Comparison of ENCODE assay signal across 9 cellular contexts in the genomic region with DNA sequence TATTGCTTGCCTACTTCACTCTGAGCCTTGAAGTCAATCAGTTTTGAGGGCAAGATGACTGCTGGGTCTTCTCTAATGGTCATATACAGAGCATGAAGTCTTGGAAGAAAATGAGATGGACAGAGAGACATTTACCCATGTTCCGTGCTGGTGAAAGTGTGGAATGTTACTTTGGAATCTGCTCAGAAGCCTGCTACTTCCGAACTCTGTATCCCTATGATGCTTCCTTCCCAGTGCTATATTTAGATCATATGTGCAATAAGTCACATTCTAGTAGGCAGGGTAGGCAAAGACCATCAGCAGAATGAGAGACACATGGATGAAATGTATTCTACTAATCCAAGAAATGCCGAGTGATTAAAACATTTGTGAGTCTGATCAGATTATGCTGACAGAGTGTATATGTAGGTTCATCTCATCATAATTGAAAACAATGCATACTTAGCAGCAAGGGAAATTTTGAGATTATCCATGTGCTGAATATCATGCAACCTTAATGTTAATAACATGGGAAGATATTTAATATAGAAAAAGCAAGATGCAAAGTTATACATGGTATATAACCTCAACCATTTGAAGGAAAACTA.
DNase-seq lines count a peak whose midpoint lies in the region; ATAC-seq and TF ChIP-seq lines count a peak whose summit lies in the region.
"Had no signal": no experiment of that assay in that cellular context is flagged by ENCODE, and none has a peak within 500 bp of the region (broad histone marks: within the 10 kb centered on the region; RNA-seq: fewer than 3 reads in every experiment).

No MANE protein-coding gene starts in this region.

- 35% methylated on average over 3 of the region's 3 CpGs for WGBS in esophagus muscularis mucosa
- 79% methylated on average over 3 of the region's 3 CpGs for WGBS in hepatocyte (ENCODE audit: low lambda C conversion rate, missing lambda C conversion rate)

- H3K4me1 ChIP-seq in esophagus muscularis mucosa, result peaks cover 66 to 98% (median 93%) of the 10 kb centered on the region in 4 donors
- peaks cover 18% of the 10 kb centered on the region for H3K4me1 ChIP-seq in hepatocyte (ENCODE audit: insufficient read depth)
- peaks cover 76% of the 10 kb centered on the region for H3K4me1 ChIP-seq in vagina

- H3K9ac ChIP-seq in SK-N-MC (ENCODE audit: insufficient read length), result no peak overlapping the region

- H3K27me3 Mint-ChIP-seq in nephron progenitor cell (ENCODE audit: low read depth, poor library complexity), result no peaks in the 10 kb centered on the region

- no peak for TF ChIP-seq POLR2A in esophagus muscularis mucosa (IDR thresholded peaks at IDR 0.05; ENCODE audit: low read depth)
- TF ChIP-seq POLR2A in vagina (IDR thresholded peaks at IDR 0.05), result no peak

- no peak overlapping the region for H3K4me2 ChIP-seq in hepatocyte

- no peak overlapping the region for H3K4me3 Mint-ChIP-seq in nephron progenitor cell

- no peaks in the 10 kb centered on the region for H3K9me2 ChIP-seq in hepatocyte (replicated peaks; ENCODE audit: insufficient read depth)

- no peak for TF ChIP-seq EP300 in esophagus muscularis mucosa (IDR thresholded peaks at IDR 0.05)

- H3K36me3 Mint-ChIP-seq in nephron progenitor cell (ENCODE audit: low read depth), result peaks cover 1% of the 10 kb centered on the region

- ATAC-seq in GM21526 (IDR thresholded peaks at IDR 0.05; ENCODE audit: low FRiP score, unreplicated experiment), result no peak

- no peaks in the 10 kb centered on the region for H3K36me3 ChIP-seq in SK-N-MC (ENCODE audit: insufficient read depth, low read length)
- H3K36me3 ChIP-seq in esophagus muscularis mucosa, result no peaks in the 10 kb centered on the region
- H3K36me3 ChIP-seq in hepatocyte (replicated peaks; ENCODE audit: insufficient read depth, low read depth), result no peaks in the 10 kb centered on the region
- no peaks in the 10 kb centered on the region for H3K36me3 ChIP-seq in vagina

- H2AFZ ChIP-seq in hepatocyte, result no peak overlapping the region

- no peaks in the 10 kb centered on the region for H3K9me3 ChIP-seq in SK-N-MC (ENCODE audit: low read depth, low read length)
- no peaks in the 10 kb centered on the region for H3K9me3 ChIP-seq in esophagus muscularis mucosa
- no peaks in the 10 kb centered on the region for H3K9me3 ChIP-seq in hepatocyte (ENCODE audit: low read depth)
- no peaks in the 10 kb centered on the region for H3K9me3 ChIP-seq in vagina

- no peak overlapping the region for H3K4me3 ChIP-seq in SK-N-MC
- H3K4me3 ChIP-seq in esophagus muscularis mucosa, result no peak overlapping the region
- no peak overlapping the region for H3K4me3 ChIP-seq in hepatocyte
- H3K4me3 ChIP-seq in vagina, result no peak overlapping the region

- H4K20me1 ChIP-seq in hepatocyte (ENCODE audit: insufficient read depth, poor library complexity, severe bottlenecking), result peaks cover 98% of the 10 kb centered on the region

- peak overlapping the region; percentile 49 for H3K27ac Mint-ChIP-seq in nephron progenitor cell

- H3K79me2 ChIP-seq in hepatocyte, result peaks cover 100% of the 10 kb centered on the region

- peak; percentile 44 for DNase-seq in EL
- no peak for DNase-seq in SK-N-MC (ENCODE audit: low read depth, low spot score)
- DNase-seq in esophagus muscularis mucosa (ENCODE audit: extremely low spot score), result no peak
- no peak for DNase-seq in nephron progenitor cell
- DNase-seq in hepatocyte (ENCODE audit: low spot score), result no peak
- DNase-seq in vagina (ENCODE audit: extremely low spot score in 2 of 2), result no peak
- DNase-seq: cortex of kidney, nucleus accumbens had no signal

- intact Hi-C loops in esophagus muscularis mucosa (cut with DNase I) (loop anchor here (5.0 kb wide), 1 partner anchor 49 kb away; no protein-coding TSS in a partner anchor), vagina (cut with DNase I) (no loop called here)

- TF ChIP-seq CTCF in esophagus muscularis mucosa (IDR thresholded peaks at IDR 0.05), result no peak
- TF ChIP-seq CTCF in nephron progenitor cell (IDR thresholded peaks at IDR 0.05), result no peak
- no peak for TF ChIP-seq CTCF in hepatocyte (IDR thresholded peaks at IDR 0.05; ENCODE audit: poor library complexity)
- TF ChIP-seq CTCF in vagina (IDR thresholded peaks at IDR 0.05), result no peak

- H3K27ac ChIP-seq in SK-N-MC (0 out of 2 replicates have a peak overlapping the region, but pooled peaks have one; percentile 2), esophagus muscularis mucosa (replicated peaks in 1 of 4) (peak overlapping the region in 3 of 4 donors; percentile 7 to 12 (median 10)), hepatocyte (no peak overlapping the region), vagina (no peak overlapping the region)

- no peaks in the 10 kb centered on the region for H3K27me3 ChIP-seq in esophagus muscularis mucosa
- H3K27me3 ChIP-seq in hepatocyte, result no peaks in the 10 kb centered on the region
- H3K27me3 ChIP-seq in vagina, result no peaks in the 10 kb centered on the region

- H3K9me3 Mint-ChIP-seq in nephron progenitor cell, result no peaks in the 10 kb centered on the region

- H3K4me1 Mint-ChIP-seq in nephron progenitor cell, result peaks cover 68% of the 10 kb centered on the region

Comparison
In these comparisons a context has a peak if more than half of its experiments do, and no peak if none do; other contexts are left out.
1. H3K27ac ChIP-seq: peak in SK-N-MC (single experiment) and esophagus muscularis mucosa (3 of 4); none in hepatocyte (single experiment) and vagina (single experiment).